In the genomic region with DNA sequence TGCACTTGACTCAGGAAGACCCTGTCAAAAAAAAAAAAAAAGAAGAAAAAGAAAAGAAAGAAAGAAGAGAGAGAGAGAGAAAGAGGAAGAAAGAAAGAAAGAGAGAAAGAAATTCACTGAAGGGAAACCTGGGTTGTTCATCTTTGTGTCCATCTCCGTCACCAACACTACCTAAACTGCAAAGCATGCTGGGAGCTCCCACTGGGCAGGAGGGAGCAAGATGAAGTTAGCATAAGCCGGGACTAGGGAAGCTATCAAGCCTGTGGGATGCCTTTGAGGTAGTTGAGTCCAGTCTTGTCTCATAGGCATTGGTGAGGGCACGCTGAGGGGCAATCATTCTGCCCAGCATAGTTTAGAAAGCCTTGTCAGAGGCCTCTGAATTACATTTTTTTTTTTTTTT, we compare ENCODE assay signal across 30 cellular contexts. TPM values are rescaled to one million over a fixed set of nuclear protein-coding genes. Genes with fewer than 3 reads are reported as not detected.
DNase-seq lines count a peak whose midpoint lies in the region; ATAC-seq and TF ChIP-seq lines count a peak whose summit lies in the region.
"Had no signal": no experiment of that assay in that cellular context is flagged by ENCODE, and none has a peak within 500 bp of the region (broad histone marks: within the 10 kb centered on the region; RNA-seq: fewer than 3 reads in every experiment).

No MANE protein-coding gene starts in this region.

- H3K27ac ChIP-seq in WERI-Rb-1 (no peak overlapping the region), upper lobe of right lung (no peak overlapping the region)
- H3K27ac ChIP-seq: body of pancreas, RWPE1 had no signal

- H3K4me1 ChIP-seq in upper lobe of right lung, result no peaks in the 10 kb centered on the region

- peak; percentile 19 for DNase-seq in activated CD8-positive, alpha-beta memory T cell treated with anti-CD3 and anti-CD28 coated beads for 24 hours
- no peak for DNase-seq in activated CD8-positive, alpha-beta memory T cell treated with anti-CD3 and anti-CD28 coated beads, Interleukin-2, amount 50 U/mL, for 4 hours
- DNase-seq in WERI-Rb-1 (peak; percentile 5), mesenteric fat pad (ENCODE audit: low spot score) (peak; percentile 37), upper lobe of right lung (peak; percentile 19), NCI-H748 treated with DMSO at 0.1 percent for 48 hours (lab: John Stamatoyannopoulos, UW) (no peak), COLO829 (ENCODE audit: low spot score) (no peak), amniotic stem cell (lab: John Stamatoyannopoulos, UW) (no peak)
- DNase-seq: activated CD4-positive, alpha-beta T cell treated with anti-CD3 and anti-CD28 coated beads, Interleukin-2, amount 10 ng/mL, durations not matched to agents 7 days and 5 days; activated gamma-delta T cell; AML-193; DMS53; effector CD4-positive, alpha-beta T cell; erythroblast; foreskin fibroblast; GDM1; GOT3; Kasumi-1; mesenchymal stem cell; naive B cell; NCI-H1092; NCI-H2029; NCI-H69; occipital lobe; small intestine; stimulated activated naive B cell treated with anti-CD40 and anti-IgM and Interleukin-4, amounts not matched to agents 10 μg/mL and 1 μg/mL and 100 μg/mL, for 72 hours had no signal

- intact Hi-C loops in upper lobe of right lung (cut with DNase I), result no loop called here

- no peak for ATAC-seq in upper lobe of right lung
- ATAC-seq: body of pancreas; left lobe of liver; stimulated activated naive B cell treated with anti-CD40 and anti-IgM and Interleukin-4, amounts not matched to agents 10 μg/mL and 1 μg/mL and 100 μg/mL, for 72 hours had no signal

- no peaks in the 10 kb centered on the region for H3K36me3 ChIP-seq in WERI-Rb-1
- no peaks in the 10 kb centered on the region for H3K36me3 ChIP-seq in upper lobe of right lung

- H3K27me3 ChIP-seq in WERI-Rb-1 (ENCODE audit: insufficient read depth, low read depth, severe bottlenecking), result no peaks in the 10 kb centered on the region
- no peaks in the 10 kb centered on the region for H3K27me3 ChIP-seq in upper lobe of right lung
- H3K27me3 ChIP-seq: body of pancreas had no signal

- H3K9me3 ChIP-seq in WERI-Rb-1 (ENCODE audit: severe bottlenecking) (no peaks in the 10 kb centered on the region), upper lobe of right lung (no peaks in the 10 kb centered on the region)
- H3K9me3 ChIP-seq: body of pancreas had no signal

- TF ChIP-seq CTCF in WERI-Rb-1 (IDR thresholded peaks at IDR 0.05; ENCODE audit: low read depth, low read length) (no peak), upper lobe of right lung (IDR thresholded peaks at IDR 0.05) (no peak)

- H3K4me3 ChIP-seq in WERI-Rb-1 (ENCODE audit: low read depth, low read length) (no peak overlapping the region), upper lobe of right lung (no peak overlapping the region)
- H3K4me3 ChIP-seq: body of pancreas had no signal

RNA-seq across cellular contexts. Expression of a gene that starts 7.6 kb away (rescaled TPM):
- total RNA-seq in mesenteric fat pad (48.7 TPM), upper lobe of right lung (63.0 TPM)

RNA-seq across cellular contexts. Expression of a gene that starts 32.9 kb away (rescaled TPM):
- total RNA-seq in mesenteric fat pad, result 12.5 TPM
- 13.3 TPM for total RNA-seq in upper lobe of right lung
- total RNA-seq: A172 had no signal

Comparison
In these comparisons a context has a peak if more than half of its experiments do, and no peak if none do; other contexts are left out.
1. DNase-seq: peak in activated CD8-positive, alpha-beta memory T cell treated with anti-CD3 and anti-CD28 coated beads for 24 hours (single experiment), WERI-Rb-1 (single experiment), mesenteric fat pad (single experiment) and upper lobe of right lung (single experiment); none in activated CD8-positive, alpha-beta memory T cell treated with anti-CD3 and anti-CD28 coated beads, Interleukin-2, amount 50 U/mL, for 4 hours (single experiment), NCI-H748 treated with DMSO at 0.1 percent for 48 hours (single experiment), COLO829 (single experiment) and amniotic stem cell (single experiment).